In genomic region chr6:75302280-75302679, GRCh38 we compare ENCODE assay signal across 24 cellular contexts.
"Had no signal": no experiment of that assay in that cellular context is flagged by ENCODE, and none has a peak within 500 bp of the region (broad histone marks: within the 10 kb centered on the region; RNA-seq: fewer than 3 reads in every experiment).

No MANE protein-coding gene starts in this region.

- FAIRE-seq: endometrium, islet of Langerhans, keratinocyte had no signal

- H3K4me3 ChIP-seq: colonic mucosa, esophagus squamous epithelium, gastrocnemius medialis, heart right ventricle, left ventricle myocardium inferior, lower lobe of right lung, mucosa of descending colon had no signal

- H3K9me3 ChIP-seq: colonic mucosa, esophagus squamous epithelium, gastrocnemius medialis, lower lobe of right lung, mucosa of descending colon had no signal

- H3K27me3 ChIP-seq: colonic mucosa, esophagus squamous epithelium, gastrocnemius medialis, heart right ventricle had no signal

- H3K4me1 ChIP-seq: colonic mucosa had no signal

- H3K27ac ChIP-seq: colonic mucosa, epithelial cell of prostate, heart right ventricle, left ventricle myocardium inferior, lower lobe of right lung had no signal

- DNase-seq: colonic mucosa; cortex of kidney; effector CD8-positive, alpha-beta T cell; effector memory CD8-positive, alpha-beta T cell; endodermal cell; erythroblast; esophagus squamous epithelium; foreskin fibroblast; foreskin melanocyte; gastrocnemius medialis; glutamatergic neuron; head of caudate nucleus; heart right ventricle; hippocampal formation; left cardiac atrium; left ventricle myocardium inferior; lower lobe of right lung; mesenchymal stem cell; mucosa of descending colon had no signal

- H3K36me3 ChIP-seq: colonic mucosa, esophagus squamous epithelium, gastrocnemius medialis, lower lobe of right lung had no signal

- ATAC-seq: effector memory CD8-positive, alpha-beta T cell; esophagus mucosa; gastrocnemius medialis; left cardiac atrium; lower lobe of right lung had no signal
